Comparison of ENCODE assay signal across 8 cellular contexts in the genomic region with DNA sequence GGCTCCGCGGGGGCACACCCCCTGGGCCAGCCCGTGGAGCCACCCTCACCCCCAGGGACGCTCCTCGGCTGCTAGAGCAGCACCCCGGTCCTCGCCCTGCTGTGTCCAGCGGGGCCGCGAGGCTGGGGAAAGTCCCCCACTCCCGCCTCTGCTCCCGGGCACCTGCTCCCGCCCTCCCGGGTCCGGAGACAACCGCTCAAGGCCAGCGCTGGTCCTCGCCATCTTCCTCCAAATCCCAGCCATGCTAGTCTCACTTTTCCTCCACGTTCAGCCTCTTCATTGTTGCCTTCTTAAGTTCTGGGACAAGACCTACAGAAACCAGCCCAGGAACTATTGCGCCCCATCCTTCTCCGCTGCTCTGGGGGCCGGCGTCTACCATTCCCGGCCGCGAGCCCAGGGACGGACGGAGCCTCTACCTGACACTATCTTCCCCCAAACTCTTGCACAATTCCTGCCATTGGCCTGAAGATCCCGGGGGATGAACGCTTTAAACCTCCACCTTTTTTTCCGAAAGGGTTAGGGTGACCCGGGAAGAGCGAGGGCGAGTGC. TPM values are rescaled to one million over a fixed set of nuclear protein-coding genes. Genes with fewer than 3 reads are reported as not detected.
DNase-seq lines count a peak whose midpoint lies in the region; ATAC-seq and TF ChIP-seq lines count a peak whose summit lies in the region.

No MANE protein-coding gene starts in this region.

- H3K36me3 ChIP-seq in heart left ventricle (no peaks in the 10 kb centered on the region), ascending aorta (no peaks in the 10 kb centered on the region), muscle layer of duodenum (ENCODE audit: control insufficient read depth in 1 of 2, insufficient read depth in 2 of 2, low read length in 2 of 2) (no peaks in the 10 kb centered on the region)

- no peak for ATAC-seq in heart left ventricle
- ATAC-seq in left cardiac atrium = no peak
- ATAC-seq in GM18520 (IDR thresholded peaks at IDR 0.05; ENCODE audit: unreplicated experiment) = no peak

- no peak for TF ChIP-seq POLR2A in heart left ventricle (IDR thresholded peaks at IDR 0.05)

- H3K4me3 ChIP-seq in heart left ventricle (peak overlapping the region in 8 of 12 donors; percentile 5 to 39 (median 24)), ascending aorta (peak overlapping the region; percentile 27 to 38), muscle layer of duodenum (ENCODE audit: low read depth in 1 of 2, low read length in 2 of 2) (peak overlapping the region; percentile 33 to 53)

- 3 to 4% (median 4%) methylated on average over 29 to 34 of the region's 34 CpGs for WGBS in heart left ventricle, 4 donors

- peaks cover 0 to 19% (median 4%) of the 10 kb centered on the region in 12 donors for H3K4me1 ChIP-seq in heart left ventricle
- H3K4me1 ChIP-seq in ascending aorta = peaks cover 0 to 6% of the 10 kb centered on the region in 2 donors
- peaks cover 0 to 6% of the 10 kb centered on the region in 2 donors for H3K4me1 ChIP-seq in muscle layer of duodenum (ENCODE audit: control insufficient read depth in 1 of 2, insufficient read depth in 2 of 2, low read length in 2 of 2)

- intact Hi-C loops in heart left ventricle (cut with DNase I) = no loop called here
- intact Hi-C loops in left cardiac atrium (cut with DNase I) = no loop called here
- intact Hi-C loops in ascending aorta (cut with DNase I) = no loop called here

- no peak overlapping the region for H3K27ac ChIP-seq in heart left ventricle
- H3K27ac ChIP-seq in ascending aorta = no peak overlapping the region
- no peak overlapping the region for H3K27ac ChIP-seq in muscle layer of duodenum (ENCODE audit: low read length)

- H3K9me3 ChIP-seq in heart left ventricle (no peaks in the 10 kb centered on the region), ascending aorta (no peaks in the 10 kb centered on the region), muscle layer of duodenum (ENCODE audit: control insufficient read depth in 1 of 2, low read length in 2 of 2) (no peaks in the 10 kb centered on the region)

- TF ChIP-seq CTCF in heart left ventricle (IDR thresholded peaks at IDR 0.05) = no peak
- TF ChIP-seq CTCF in ascending aorta (IDR thresholded peaks at IDR 0.05) = no peak

- DNase-seq in heart left ventricle (peak in 1 of 5 donors; percentile 14), left cardiac atrium (no peak), ascending aorta (ENCODE audit: low spot score in 2 of 2) (peak in 1 of 2 donors; percentile 37), DMS 273 (lab: John Stamatoyannopoulos, UW; ENCODE audit: unreplicated experiment) (no peak), HEK293T (ENCODE audit: extremely low spot score) (no peak), mucosa of gallbladder (ENCODE audit: low spot score) (no peak)

- POLR2A ChIA-PET in HEK293T (lab: Yijun Ruan, JAX) = no interaction called here

- H3K27me3 ChIP-seq in heart left ventricle (peaks cover 12 to 62% (median 30%) of the 10 kb centered on the region in 9 donors), ascending aorta (no peaks in the 10 kb centered on the region), muscle layer of duodenum (ENCODE audit: low read depth, low read length) (peaks cover 16% of the 10 kb centered on the region)

- CTCF ChIA-PET in HEK293T (lab: Yijun Ruan, JAX) = no interaction called here

TF ChIP-seq in HEK293T, 16 proteins besides CTCF, POLR2A, EP300 and RAD21:
- TF ChIP-seq TARDBP (IDR thresholded peaks at IDR 0.05) (no peak), ZNF384 (IDR thresholded peaks at IDR 0.05) (no peak), SUZ12 (IDR thresholded peaks at IDR 0.05) (no peak), SP1 (IDR thresholded peaks at IDR 0.05) (no peak)

RNA-seq across cellular contexts. Expression of a gene that starts 4.8 kb away (rescaled TPM):
- total RNA-seq in heart left ventricle (1 to 10 TPM in 1 of 9 donors, under 1 TPM in 7, not detected in 1; 0.14 to 1.3 (median 0.37) TPM), left cardiac atrium (under 1 TPM; 0.31 to 0.50 TPM), ascending aorta (1.2 TPM), mucosa of gallbladder (5.2 TPM)
- polyA plus RNA-seq in heart left ventricle = under 1 TPM; 0.15 to 0.23 TPM

RNA-seq across cellular contexts. Expression of a gene that starts 22.4 kb away (rescaled TPM):
- 10 to 100 TPM in 1 of 9 donors, 1 to 10 TPM in 8; 1.2 to 15.4 (median 1.8) TPM for total RNA-seq in heart left ventricle
- 1 to 10 TPM; 1.2 to 2.0 TPM for polyA plus RNA-seq in heart left ventricle
- total RNA-seq in left cardiac atrium = 1 to 10 TPM; 4.6 to 5.6 TPM
- not detected for total RNA-seq in ascending aorta
- total RNA-seq in mucosa of gallbladder = 18.8 TPM

RNA-seq across cellular contexts. Expression of a gene that starts 52.7 kb away (rescaled TPM):
- total RNA-seq in heart left ventricle (100 to 1,000 TPM in 7 of 9 donors, 10 to 100 TPM in 2; 91.6 to 165 (median 121) TPM), left cardiac atrium (100 to 1,000 TPM; 117 to 119 TPM), ascending aorta (142 TPM), mucosa of gallbladder (118 TPM)
- polyA plus RNA-seq in heart left ventricle = 100 to 1,000 TPM; 137 to 198 TPM
